In genomic region chr1:185734929-185735666, GRCh38 we compare ENCODE assay signal across 8 cellular contexts. TPM values are rescaled to one million over a fixed set of nuclear protein-coding genes. Genes with fewer than 3 reads are reported as not detected.
DNase-seq lines count a peak whose midpoint lies in the region; ATAC-seq, FAIRE-seq and TF ChIP-seq lines count a peak whose summit lies in the region.

No MANE protein-coding gene starts in this region.

- peaks cover 21% of the 10 kb centered on the region for H3K9me3 Mint-ChIP-seq in stimulated activated naive CD8-positive, alpha-beta T cell treated with anti-CD3 and anti-CD28 coated beads, Interleukin-15, Interleukin-2, amounts not matched to agents 100 ng/mL and 50 ng/mL, for 24 hours

- H4K5ac ChIP-seq in mesendoderm (ENCODE audit: low read length) = no peak overlapping the region

- no peak overlapping the region for H2BK5ac ChIP-seq in mesendoderm (ENCODE audit: low read length)

- H3K4me3 Mint-ChIP-seq in stimulated activated naive CD8-positive, alpha-beta T cell treated with anti-CD3 and anti-CD28 coated beads, Interleukin-15, Interleukin-2, amounts not matched to agents 100 ng/mL and 50 ng/mL, for 24 hours = peak overlapping the region; percentile 67

- H2BK15ac ChIP-seq in mesendoderm (replicated peaks; ENCODE audit: low read depth) = no peak overlapping the region

- no peak overlapping the region for H2AK5ac ChIP-seq in mesendoderm (ENCODE audit: low read length)

- TF ChIP-seq CTCF in bronchial epithelial cell (IDR thresholded peaks at IDR 0.05; ENCODE audit: insufficient read depth, low read length, severe bottlenecking) = no peak
- TF ChIP-seq CTCF in Peyer's patch (IDR thresholded peaks at IDR 0.05) = no peak

- peak overlapping the region; percentile 19 for H3K56ac ChIP-seq in mesendoderm (ENCODE audit: low read length)

- H3K36me3 ChIP-seq in bronchial epithelial cell (ENCODE audit: control insufficient read depth, insufficient read depth, low read length) (no peaks in the 10 kb centered on the region), mesendoderm (ENCODE audit: control insufficient read depth, insufficient read depth, low read length) (no peaks in the 10 kb centered on the region), aorta (ENCODE audit: control insufficient read depth in 1 of 2, insufficient read depth in 2 of 2, low read length in 1 of 2) (no peaks in the 10 kb centered on the region), Peyer's patch (no peaks in the 10 kb centered on the region)

- H3K79me2 ChIP-seq in mesendoderm (ENCODE audit: control insufficient read depth, insufficient read depth, low read length) = no peaks in the 10 kb centered on the region

- H3K4me1 Mint-ChIP-seq in stimulated activated naive CD8-positive, alpha-beta T cell treated with anti-CD3 and anti-CD28 coated beads, Interleukin-15, Interleukin-2, amounts not matched to agents 100 ng/mL and 50 ng/mL, for 24 hours (ENCODE audit: low read depth) = peaks cover 17% of the 10 kb centered on the region

- TF ChIP-seq POLR2A in Peyer's patch (IDR thresholded peaks at IDR 0.05) = no peak

- peaks cover 74% of the 10 kb centered on the region for H3K27me3 Mint-ChIP-seq in stimulated activated naive CD8-positive, alpha-beta T cell treated with anti-CD3 and anti-CD28 coated beads, Interleukin-15, Interleukin-2, amounts not matched to agents 100 ng/mL and 50 ng/mL, for 24 hours

- no peak for ATAC-seq in stimulated activated naive CD8-positive, alpha-beta T cell treated with anti-CD3 and anti-CD28 coated beads, Interleukin-15, Interleukin-2, amounts not matched to agents 100 U/mL and 50 U/mL, for 24 hours
- ATAC-seq in aorta (ENCODE audit: low FRiP score) = no peak

- H3K27ac Mint-ChIP-seq in stimulated activated naive CD8-positive, alpha-beta T cell treated with anti-CD3 and anti-CD28 coated beads, Interleukin-15, Interleukin-2, amounts not matched to agents 100 ng/mL and 50 ng/mL, for 24 hours = no peak overlapping the region

- WGBS in mesendoderm (ENCODE audit: extremely low coverage, insufficient coverage, low lambda C conversion rate) = no CpG with 5 or more reads among the region's 9 CpGs
- WGBS in aorta, 2 donors = 2 to 5% methylated on average over 9 of the region's 9 CpGs

- peaks cover 10% of the 10 kb centered on the region for H3K36me3 Mint-ChIP-seq in stimulated activated naive CD8-positive, alpha-beta T cell treated with anti-CD3 and anti-CD28 coated beads, Interleukin-15, Interleukin-2, amounts not matched to agents 100 ng/mL and 50 ng/mL, for 24 hours (ENCODE audit: low read depth)

- H3K23ac ChIP-seq in mesendoderm (ENCODE audit: low read length) = no peak overlapping the region

- no peak overlapping the region for H3K4ac ChIP-seq in mesendoderm (ENCODE audit: low read depth, low read length)

- H3K27ac ChIP-seq in mesendoderm (ENCODE audit: low read depth, low read length) (peak overlapping the region; percentile 27), aorta (ENCODE audit: low read depth in 1 of 2, low read length in 2 of 2) (peak overlapping the region; percentile 90 to 93), Peyer's patch (peak overlapping the region in 1 of 4 donors; percentile 65)

- no peaks in the 10 kb centered on the region for H3K79me1 ChIP-seq in mesendoderm (ENCODE audit: low read length)

- H3K4me1 ChIP-seq in mesendoderm (ENCODE audit: control insufficient read depth, low read depth, low read length) = no peaks in the 10 kb centered on the region
- H3K4me1 ChIP-seq in aorta (ENCODE audit: control insufficient read depth in 1 of 2, insufficient read depth in 2 of 2, low read length in 2 of 2) = peaks cover 3 to 15% of the 10 kb centered on the region in 2 donors
- H3K4me1 ChIP-seq in Peyer's patch = peaks cover 0 to 3% (median 0%) of the 10 kb centered on the region in 4 donors

- H3K4me3 ChIP-seq in bronchial epithelial cell (ENCODE audit: low read depth, low read length) = no peak overlapping the region
- peak overlapping the region; percentile 79 for H3K4me3 ChIP-seq in mesendoderm (ENCODE audit: low read length)
- H3K4me3 ChIP-seq in aorta (ENCODE audit: low read length in 2 of 2) = peak overlapping the region; percentile 94 to 99
- peak overlapping the region in 2 of 4 donors; percentile 49 to 57 for H3K4me3 ChIP-seq in Peyer's patch

- H2BK120ac ChIP-seq in mesendoderm (ENCODE audit: low read depth, low read length) = no peak overlapping the region

- H4K8ac ChIP-seq in mesendoderm (ENCODE audit: low read depth, low read length) = no peak overlapping the region

- peak overlapping the region; percentile 73 for H3K9ac ChIP-seq in mesendoderm (ENCODE audit: low read length)

- no peak for FAIRE-seq in bronchial epithelial cell (lab: Jason Lieb, UNC)

- H3K4me2 ChIP-seq in mesendoderm (ENCODE audit: low read length) = peak overlapping the region; percentile 92

- no peak overlapping the region for H3K18ac ChIP-seq in mesendoderm (ENCODE audit: low read length)

- no peak for DNase-seq in stimulated activated naive CD8-positive, alpha-beta T cell treated with anti-CD3 and anti-CD28 coated beads, Interleukin-15, Interleukin-2, amounts not matched to agents 100 U/mL and 50 U/mL, for 24 hours
- DNase-seq in bronchial epithelial cell (ENCODE audit: low read depth) (peak; percentile 34), mesendoderm (peak; percentile 29), aorta (no peak), Peyer's patch (no peak), kidney tubule cell (ENCODE audit: low spot score) (no peak), NCI-H2227 treated with DMSO at 0.1 percent for 48 hours (lab: John Stamatoyannopoulos, UW) (no peak)

- no peaks in the 10 kb centered on the region for H3K27me3 ChIP-seq in bronchial epithelial cell (ENCODE audit: control insufficient read depth, insufficient read depth, low read length)
- H3K27me3 ChIP-seq in mesendoderm (ENCODE audit: insufficient read depth, low read length, poor library complexity) = no peaks in the 10 kb centered on the region
- no peaks in the 10 kb centered on the region for H3K27me3 ChIP-seq in aorta (ENCODE audit: control insufficient read depth in 1 of 2, insufficient read depth in 2 of 2, low read length in 1 of 2)
- H3K27me3 ChIP-seq in Peyer's patch = no peaks in the 10 kb centered on the region

- no peaks in the 10 kb centered on the region for H3K9me3 ChIP-seq in aorta (ENCODE audit: control insufficient read depth, low read length)
- H3K9me3 ChIP-seq in Peyer's patch = no peaks in the 10 kb centered on the region

- intact Hi-C loops in aorta (cut with DNase I) = loop anchor here in 1 of 2 donors (5.0 kb wide), 2 partner anchors 37 to 367 kb away; no protein-coding TSS in a partner anchor

RNA-seq across cellular contexts. Expression of gene HMCN1, which starts 0.9 kb away (rescaled TPM):
- 1.1 and 1.9 TPM in 2 replicates for total RNA-seq in bronchial epithelial cell
- 2.4 TPM for polyA plus RNA-seq in mesendoderm (2013, experiment 1 of 2)
- polyA plus RNA-seq in mesendoderm (2013, experiment 2 of 2) = 2.1 TPM
- 10 to 100 TPM; 24.2 to 93.6 TPM for total RNA-seq in aorta
- polyA plus RNA-seq in aorta = 10 to 100 TPM; 11.3 to 75.8 TPM
- 10 to 100 TPM in 2 of 4 donors, 1 to 10 TPM in 2; 1.5 to 18.2 (median 7.1) TPM for total RNA-seq in Peyer's patch

Comparison
In these comparisons a context has a peak if more than half of its experiments do, and no peak if none do; other contexts are left out.
1. DNase-seq: peak in bronchial epithelial cell (single experiment) and mesendoderm (single experiment); none in stimulated activated naive CD8-positive, alpha-beta T cell treated with anti-CD3 and anti-CD28 coated beads, Interleukin-15, Interleukin-2, amounts not matched to agents 100 U/mL and 50 U/mL, for 24 hours (single experiment), aorta (0 of 2), Peyer's patch (0 of 3), kidney tubule cell (single experiment) and NCI-H2227 treated with DMSO at 0.1 percent for 48 hours (single experiment).